In genomic region chr2:119376406-119376805, GRCh38 we compare ENCODE assay signal across 9 cellular contexts. TPM values are rescaled to one million over a fixed set of nuclear protein-coding genes. Genes with fewer than 3 reads are reported as not detected.
"Had no signal": no experiment of that assay in that cellular context is flagged by ENCODE, and none has a peak within 500 bp of the region (broad histone marks: within the 10 kb centered on the region; RNA-seq: fewer than 3 reads in every experiment).

No MANE protein-coding gene starts in this region.

RNA-seq across cellular contexts. Expression of gene C2orf76, which starts 9.8 kb away (rescaled TPM):
- total RNA-seq: ascending aorta had no signal

RNA-seq across cellular contexts. Expression of gene TMEM37, which starts 55.2 kb away (rescaled TPM):
- total RNA-seq: activated naive CD4-positive, alpha-beta T cell treated with anti-CD3 and anti-CD28 coated beads for 36 hours; activated naive CD4-positive, alpha-beta T cell treated with anti-CD3 and anti-CD28 coated beads, Interleukin-2, amount 50 U/mL, for 72 hours; activated naive CD8-positive, alpha-beta T cell treated with anti-CD3 and anti-CD28 coated beads for 36 hours; activated naive CD8-positive, alpha-beta T cell treated with anti-CD3 and anti-CD28 coated beads, Interleukin-2, amount 10 ng/mL, durations not matched to agents 7 days and 5 days; activated T-cell treated with anti-CD3 and anti-CD28 coated beads, Interleukin-2, amount 50 U/mL, for 72 hours; activated T-helper 1 cell treated with anti-CD3 and anti-CD28 coated beads, Interleukin-12 subunit alpha, Interleukin-12 subunit beta, Interleukin-2, Interleukin-4 antibody, amounts not matched to agents 30 ng/mL and 10 ng/mL and 1 ng/mL, durations not matched to agents 14 hours and 24 hours and 36 hours; activated T-helper 17 cell treated with anti-CD3 and anti-CD28 coated beads, Interleukin-2, amount 50 U/mL, for 72 hours; bronchial epithelial cell had no signal
